ENCODE assay signal across 1 cellular context in genomic region chr1:26961826-26962225, GRCh38.
A peak's percentile ranks its signal among the peaks of the same experiment; 100 is the strongest.
TF ChIP-seq lines count a peak whose summit lies in the region.

No MANE protein-coding gene starts in this region.

TF ChIP-seq in HepG2, 621 proteins besides CTCF, POLR2A, EP300 and RAD21 (continued from another document and continues in another):
- no peak for TF ChIP-seq FUBP1 (CRISPR knock-in tag; IDR thresholded peaks at IDR 0.05; ENCODE audit: borderline replicate concordance)
- no peak for TF ChIP-seq ZFYVE20 (CRISPR knock-in tag; IDR thresholded peaks at IDR 0.05; ENCODE audit: borderline replicate concordance, low read depth)
- no peak for TF ChIP-seq KMT2A (CRISPR knock-in tag; IDR thresholded peaks at IDR 0.05)
- TF ChIP-seq ZNF724P (CRISPR knock-in tag; IDR thresholded peaks at IDR 0.05; ENCODE audit: borderline replicate concordance), result no peak
- no peak for TF ChIP-seq SCMH1 (CRISPR knock-in tag; IDR thresholded peaks at IDR 0.05; ENCODE audit: borderline replicate concordance)
- no peak for TF ChIP-seq TRAFD1 (CRISPR knock-in tag; IDR thresholded peaks at IDR 0.05; ENCODE audit: borderline replicate concordance)
- TF ChIP-seq SPEN (CRISPR knock-in tag; IDR thresholded peaks at IDR 0.05; ENCODE audit: low read depth), result 0 out of 2 replicates have a peak, but pooled peaks have one; percentile 33
- no peak for TF ChIP-seq ZNF550 (CRISPR knock-in tag; IDR thresholded peaks at IDR 0.05; ENCODE audit: borderline replicate concordance)
- TF ChIP-seq CEBPZ (IDR thresholded peaks at IDR 0.05; ENCODE audit: low read length), result no peak
- TF ChIP-seq ZNF34 (CRISPR knock-in tag; IDR thresholded peaks at IDR 0.05; ENCODE audit: borderline replicate concordance), result no peak
- TF ChIP-seq MED13 (CRISPR knock-in tag; IDR thresholded peaks at IDR 0.05), result no peak
- TF ChIP-seq ARHGAP35 (CRISPR knock-in tag; IDR thresholded peaks at IDR 0.05; ENCODE audit: borderline replicate concordance), result no peak
- TF ChIP-seq BRCA1 (CRISPR knock-in tag; IDR thresholded peaks at IDR 0.05), result no peak
- TF ChIP-seq ZNF770 (CRISPR knock-in tag; IDR thresholded peaks at IDR 0.05), result no peak
- TF ChIP-seq NR2F2 (IDR thresholded peaks at IDR 0.05; ENCODE audit: borderline replicate concordance, low read depth), result no peak
- no peak for TF ChIP-seq UBTF (CRISPR knock-in tag; IDR thresholded peaks at IDR 0.05)
- peak in 1 of 2 experiments; percentile 27; a peak in 1 of 4 replicates for TF ChIP-seq HMGXB4 (CRISPR knock-in tag; IDR thresholded peaks at IDR 0.05; ENCODE audit: borderline replicate concordance in 1 of 2, low read depth in 1 of 2)
- TF ChIP-seq ZSCAN5A (CRISPR knock-in tag; IDR thresholded peaks at IDR 0.05; ENCODE audit: borderline replicate concordance), result no peak
- no peak for TF ChIP-seq HHEX (CRISPR knock-in tag; IDR thresholded peaks at IDR 0.05)
- TF ChIP-seq FOSL1 (CRISPR knock-in tag; IDR thresholded peaks at IDR 0.05; ENCODE audit: borderline replicate concordance), result peak; percentile 71
- no peak for TF ChIP-seq NONO (IDR thresholded peaks at IDR 0.05)
- TF ChIP-seq NONO (CRISPR knock-in tag; conservative IDR thresholded peaks at IDR 0.05), result no peak
- TF ChIP-seq ZNF329 (CRISPR knock-in tag; IDR thresholded peaks at IDR 0.05; ENCODE audit: low read depth), result no peak
- no peak for TF ChIP-seq ZNF496 (CRISPR knock-in tag; IDR thresholded peaks at IDR 0.05; ENCODE audit: insufficient replicate concordance)
- TF ChIP-seq PBX3 (CRISPR knock-in tag; IDR thresholded peaks at IDR 0.05; ENCODE audit: borderline replicate concordance), result no peak
- no peak for TF ChIP-seq ZFP82 (CRISPR knock-in tag; IDR thresholded peaks at IDR 0.05; ENCODE audit: borderline replicate concordance)
- TF ChIP-seq ZNF121 (CRISPR knock-in tag; IDR thresholded peaks at IDR 0.05), result no peak
- no peak for TF ChIP-seq CBX1 (IDR thresholded peaks at IDR 0.05; ENCODE audit: low read depth)
- TF ChIP-seq ZBTB4 (CRISPR knock-in tag; IDR thresholded peaks at IDR 0.05; ENCODE audit: borderline replicate concordance), result no peak
- no peak for TF ChIP-seq KDM4B (CRISPR knock-in tag; IDR thresholded peaks at IDR 0.05)
- no peak for TF ChIP-seq POLR2G (IDR thresholded peaks at IDR 0.05; ENCODE audit: low read depth, low read length)
- TF ChIP-seq GMEB2 (CRISPR knock-in tag; IDR thresholded peaks at IDR 0.05; ENCODE audit: low read depth), result no peak
- no peak for TF ChIP-seq DRAP1 (CRISPR knock-in tag; IDR thresholded peaks at IDR 0.05)
- TF ChIP-seq MEIS2 (CRISPR knock-in tag; IDR thresholded peaks at IDR 0.05), result 0 out of 2 replicates have a peak, but pooled peaks have one; percentile 16
- TF ChIP-seq MTF1 (CRISPR knock-in tag; IDR thresholded peaks at IDR 0.05), result no peak
- no peak for TF ChIP-seq ZFP90 (CRISPR knock-in tag; IDR thresholded peaks at IDR 0.05; ENCODE audit: borderline replicate concordance)
- no peak for TF ChIP-seq PRPF4 (IDR thresholded peaks at IDR 0.05; ENCODE audit: low read depth, low read length, poor library complexity, severe bottlenecking)
- no peak for TF ChIP-seq ZSCAN30 (CRISPR knock-in tag; IDR thresholded peaks at IDR 0.05)
